ENCODE assay signal across 27 cellular contexts in the genomic region with DNA sequence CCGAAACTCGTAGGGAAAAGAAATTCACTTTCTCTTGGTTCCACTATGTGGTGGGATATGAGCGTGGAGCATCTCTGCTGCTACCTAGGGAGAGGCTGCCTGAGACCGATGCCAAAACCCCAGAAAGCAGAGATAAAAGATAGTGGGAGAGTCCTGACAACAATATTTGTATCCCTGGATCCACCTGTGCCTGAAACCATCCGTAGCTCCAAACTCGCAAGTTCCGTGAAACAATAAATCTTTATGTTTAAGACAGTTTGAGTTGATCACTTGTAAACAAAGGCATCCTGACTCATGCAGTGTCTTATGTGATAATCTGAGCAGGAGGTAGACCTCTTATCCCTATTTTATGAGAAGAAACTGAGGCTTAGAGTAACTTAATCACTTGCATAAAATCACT.
"Had no signal": no experiment of that assay in that cellular context is flagged by ENCODE, and none has a peak within 500 bp of the region (broad histone marks: within the 10 kb centered on the region; RNA-seq: fewer than 3 reads in every experiment).

No MANE protein-coding gene starts in this region.

- H3K4me3 Mint-ChIP-seq: activated CD4-positive, alpha-beta T cell treated with anti-CD3 and anti-CD28 coated beads for 36 hours; activated CD8-positive, alpha-beta T cell treated with anti-CD3 and anti-CD28 coated beads for 36 hours; activated naive CD4-positive, alpha-beta T cell treated with anti-CD3 and anti-CD28 coated beads, Interleukin-2, amount 10 ng/mL, durations not matched to agents 7 days and 5 days; activated naive CD8-positive, alpha-beta T cell treated with anti-CD3 and anti-CD28 coated beads, Interleukin-2, amount 10 ng/mL, durations not matched to agents 7 days and 5 days; activated T-cell treated with anti-CD3 and anti-CD28 coated beads, Interleukin-2, amount 50 U/mL, for 72 hours; T-cell had no signal

- H3K36me3 ChIP-seq: adrenal gland had no signal

- H3K4me3 ChIP-seq: adrenal gland, SK-N-MC had no signal

- H3K27ac Mint-ChIP-seq: activated CD4-positive, alpha-beta T cell treated with anti-CD3 and anti-CD28 coated beads for 36 hours; activated CD8-positive, alpha-beta T cell treated with anti-CD3 and anti-CD28 coated beads for 36 hours; activated naive CD4-positive, alpha-beta T cell treated with anti-CD3 and anti-CD28 coated beads, Interleukin-2, amount 10 ng/mL, durations not matched to agents 7 days and 5 days; activated naive CD8-positive, alpha-beta T cell treated with anti-CD3 and anti-CD28 coated beads, Interleukin-2, amount 10 ng/mL, durations not matched to agents 7 days and 5 days; activated T-cell treated with anti-CD3 and anti-CD28 coated beads, Interleukin-2, amount 50 U/mL, for 72 hours; activated T-helper 2 cell treated with anti-CD3 and anti-CD28 coated beads, Interferon-gamma antibody, Interleukin-2, Interleukin-4, amounts not matched to agents 10 μg/mL and 5 μg/mL and 100 μg/mL, durations not matched to agents 14 hours and 24 hours and 36 hours had no signal

- ATAC-seq: activated CD4-positive, alpha-beta T cell treated with anti-CD3 and anti-CD28 coated beads for 36 hours; activated CD8-positive, alpha-beta T cell treated with anti-CD3 and anti-CD28 coated beads for 36 hours; activated T-cell treated with anti-CD3 and anti-CD28 coated beads, Interleukin-2, amount 50 U/mL, for 72 hours; Panc1; Right ventricle myocardium inferior; T-cell had no signal

- H3K27ac ChIP-seq: adrenal gland, SK-N-MC, VCaP had no signal

- DNase-seq: activated CD4-positive, alpha-beta T cell treated with anti-CD3 and anti-CD28 coated beads for 36 hours; activated CD4-positive, alpha-beta T cell treated with anti-CD3 and anti-CD28 coated beads, Interleukin-2, amount 50 U/mL, for 1 hour; activated CD8-positive, alpha-beta memory T cell treated with anti-CD3 and anti-CD28 coated beads, Interleukin-2, amount 50 U/mL, for 4 hours; activated CD8-positive, alpha-beta T cell treated with anti-CD3 and anti-CD28 coated beads for 36 hours; activated gamma-delta T cell treated with Interleukin-2 at 50 U/mL for 16 hours; activated naive CD4-positive, alpha-beta T cell treated with anti-CD3 and anti-CD28 coated beads, Interleukin-2, amount 10 ng/mL, durations not matched to agents 7 days and 5 days; activated naive CD8-positive, alpha-beta T cell treated with anti-CD3 and anti-CD28 coated beads, Interleukin-2, amount 10 ng/mL, durations not matched to agents 7 days and 5 days; activated T-cell treated with anti-CD3 and anti-CD28 coated beads, Interleukin-2, amount 50 U/mL, for 72 hours; adrenal gland; anterior cingulate cortex; caudate nucleus; NCI-H1092; NCI-H1417; NCI-H1930; NCI-H2171; NCI-H2227 treated with DMSO at 0.1 percent for 48 hours; NCI-H446 treated with DMSO at 0.1 percent for 48 hours; NCI-H526; RPMI8226; T-cell; T-helper 2 cell; T1000 had no signal

- H3K27me3 ChIP-seq: adrenal gland had no signal

- H3K4me1 ChIP-seq: adrenal gland had no signal

- H3K27me3 Mint-ChIP-seq: activated CD4-positive, alpha-beta T cell treated with anti-CD3 and anti-CD28 coated beads for 36 hours; activated CD8-positive, alpha-beta T cell treated with anti-CD3 and anti-CD28 coated beads for 36 hours; T-cell had no signal

- H3K36me3 Mint-ChIP-seq: T-cell had no signal
